ENCODE assay signal across 17 cellular contexts in the genomic region with DNA sequence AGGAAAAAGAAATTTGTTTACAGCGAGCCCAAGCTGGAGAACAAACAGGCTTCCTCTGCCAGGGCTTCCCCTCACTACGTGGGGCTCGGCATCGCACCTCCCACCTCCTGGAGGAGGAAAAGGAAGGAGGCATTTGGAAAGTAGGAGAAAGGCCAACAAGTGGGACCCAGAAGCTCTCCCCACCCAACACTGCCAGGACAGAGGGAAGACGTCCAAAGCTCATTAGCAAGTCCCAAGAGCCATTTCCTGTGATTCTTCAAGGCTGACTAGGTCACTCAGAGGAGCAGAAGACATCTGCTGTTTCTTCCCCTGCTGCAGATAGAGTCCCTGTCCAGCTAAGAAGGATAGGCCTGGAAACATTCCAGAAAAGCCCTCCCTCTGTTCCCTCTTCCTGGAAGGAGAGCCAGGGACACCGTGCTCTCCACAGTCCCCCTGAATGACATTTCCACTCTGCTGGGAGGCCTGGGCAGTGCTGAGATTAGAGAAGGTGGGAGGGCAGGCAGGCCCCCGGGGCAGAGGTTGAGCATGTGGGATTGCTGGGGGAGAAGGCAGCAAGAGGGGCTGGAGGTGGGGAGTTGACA. TPM values are rescaled to one million over a fixed set of nuclear protein-coding genes. Genes with fewer than 3 reads are reported as not detected.
DNase-seq lines count a peak whose midpoint lies in the region; ATAC-seq and TF ChIP-seq lines count a peak whose summit lies in the region.
"Had no signal": no experiment of that assay in that cellular context is flagged by ENCODE, and none has a peak within 500 bp of the region (broad histone marks: within the 10 kb centered on the region; RNA-seq: fewer than 3 reads in every experiment).

No MANE protein-coding gene starts in this region.

- peaks cover 29% of the 10 kb centered on the region for H3K4me1 Mint-ChIP-seq in type B pancreatic cell (ENCODE audit: unreplicated experiment)

- no peaks in the 10 kb centered on the region for H3K9me3 ChIP-seq in BLaER1 treated with 17β-estradiol and CSF1 and Interleukin-3, amounts not matched to agents 10 nM and 100 nM (replicated peaks in 1 of 11)
- H3K9me3 ChIP-seq in gastrocnemius medialis (no peaks in the 10 kb centered on the region), GM23248 (ENCODE audit: low read depth) (no peaks in the 10 kb centered on the region)
- H3K9me3 ChIP-seq: ascending aorta had no signal

- no peak overlapping the region for H3K18ac ChIP-seq in mesendoderm (ENCODE audit: low read length)

- H3F3A ChIP-seq in GM23248 (ENCODE audit: insufficient read depth) = no peaks in the 10 kb centered on the region

- TF ChIP-seq CTCF in fibroblast of pulmonary artery (IDR thresholded peaks at IDR 0.05; ENCODE audit: low read length, missing control alignments) (no peak), gastrocnemius medialis (IDR thresholded peaks at IDR 0.05 in 4 of 5, conservative IDR thresholded peaks at IDR 0.05 in 1 of 5) (no peak), type B pancreatic cell (conservative IDR thresholded peaks at IDR 0.05) (no peak)

- H4K20me1 ChIP-seq in BLaER1 treated with 17β-estradiol and CSF1 and Interleukin-3, amounts not matched to agents 10 nM and 100 nM = no peaks in the 10 kb centered on the region
- H4K20me1 ChIP-seq in GM23248 (ENCODE audit: insufficient read depth) = no peaks in the 10 kb centered on the region

- intact Hi-C loops in gastrocnemius medialis (cut with DNase I; ENCODE audit: low total_unique reads) = loop anchor here (10.0 kb wide), 1 partner anchor 79 kb away; no protein-coding TSS in a partner anchor

- no peaks in the 10 kb centered on the region for H3K36me3 ChIP-seq in BLaER1 treated with 17β-estradiol and CSF1 and Interleukin-3, amounts not matched to agents 10 nM and 100 nM
- H3K36me3 ChIP-seq in mesendoderm (ENCODE audit: control insufficient read depth, insufficient read depth, low read length) (no peaks in the 10 kb centered on the region), gastrocnemius medialis (no peaks in the 10 kb centered on the region), GM23248 (ENCODE audit: low read depth) (no peaks in the 10 kb centered on the region)
- H3K36me3 ChIP-seq: ascending aorta had no signal

- H3K9ac ChIP-seq in BLaER1 treated with 17β-estradiol and CSF1 and Interleukin-3, amounts not matched to agents 10 nM and 100 nM = no peak overlapping the region
- H3K9ac ChIP-seq in mesendoderm (ENCODE audit: low read length) = no peak overlapping the region
- H3K9ac ChIP-seq in GM23248 = no peak overlapping the region

- DNase-seq in fibroblast of pulmonary artery (ENCODE audit: low read depth) (peak; percentile 72), mesendoderm (peak; percentile 27), gastrocnemius medialis (peak; percentile 35 to 68), ureter (ENCODE audit: low spot score) (no peak), type B pancreatic cell (ENCODE audit: extremely low spot score, unreplicated experiment) (no peak), Ammon's horn (ENCODE audit: low spot score) (no peak), GM23248 (no peak)
- DNase-seq: erythroblast, hippocampal formation, NCI-H2081 treated with DMSO at 0.1 percent for 48 hours, NCI-H524 treated with DMSO at 0.1 percent for 48 hours, nephron progenitor cell had no signal

- no peak overlapping the region for H3K4ac ChIP-seq in mesendoderm (ENCODE audit: low read depth, low read length)

- no peak overlapping the region for H3K27ac ChIP-seq in BLaER1 treated with 17β-estradiol and CSF1 and Interleukin-3, amounts not matched to agents 10 nM and 100 nM
- H3K27ac ChIP-seq in mesendoderm (ENCODE audit: low read depth, low read length) (no peak overlapping the region), gastrocnemius medialis (peak overlapping the region; percentile 73 to 83 (median 78)), GM23248 (no peak overlapping the region)

- H3K36me3 Mint-ChIP-seq in type B pancreatic cell = no peaks in the 10 kb centered on the region

- H3K27me3 ChIP-seq in BLaER1 treated with 17β-estradiol and CSF1 and Interleukin-3, amounts not matched to agents 10 nM and 100 nM = no peaks in the 10 kb centered on the region
- H3K27me3 ChIP-seq in mesendoderm (ENCODE audit: insufficient read depth, low read length, poor library complexity) (no peaks in the 10 kb centered on the region), gastrocnemius medialis (no peaks in the 10 kb centered on the region), GM23248 (replicated peaks; ENCODE audit: insufficient read depth) (peaks cover 64% of the 10 kb centered on the region)
- H3K27me3 ChIP-seq: ascending aorta had no signal

- no peak overlapping the region for H2BK15ac ChIP-seq in mesendoderm (replicated peaks; ENCODE audit: low read depth)

- no peak overlapping the region for H4K5ac ChIP-seq in mesendoderm (ENCODE audit: low read length)

- H2BK5ac ChIP-seq in mesendoderm (ENCODE audit: low read length) = no peak overlapping the region

- H3K27ac Mint-ChIP-seq in type B pancreatic cell = no peak overlapping the region

- H2AFZ ChIP-seq in GM23248 = no peak overlapping the region

- H3K9me3 Mint-ChIP-seq in type B pancreatic cell = no peaks in the 10 kb centered on the region
- H3K9me3 Mint-ChIP-seq: nephron progenitor cell had no signal

- H3K56ac ChIP-seq in mesendoderm (ENCODE audit: low read length) = no peak overlapping the region

- TF ChIP-seq POLR2A in gastrocnemius medialis (IDR thresholded peaks at IDR 0.05) = no peak

- no peak overlapping the region for H3K23ac ChIP-seq in mesendoderm (ENCODE audit: low read length)

- in situ Hi-C loops in gastrocnemius medialis (cut with MboI; ENCODE audit: low sequenced_read_pairs in 4 of 4) = no loop called here
- in situ Hi-C loops in GM23248 (cut with MboI) = no loop called here

- WGBS in mesendoderm (ENCODE audit: extremely low coverage, insufficient coverage, low lambda C conversion rate) = no CpG with 5 or more reads among the region's 7 CpGs
- WGBS in GM23248 (ENCODE audit: low coverage in 1 of 2, low lambda C conversion rate in 2 of 2, missing lambda C conversion rate in 2 of 2), 2 experiments = 40 to 46% methylated on average over 6 to 7 of the region's 7 CpGs

- H2AK5ac ChIP-seq in mesendoderm (ENCODE audit: low read length) = no peak overlapping the region

- no peak overlapping the region for H3K4me3 Mint-ChIP-seq in type B pancreatic cell
- H3K4me3 Mint-ChIP-seq: nephron progenitor cell had no signal

- no peak overlapping the region for H4K8ac ChIP-seq in mesendoderm (ENCODE audit: low read depth, low read length)

- peak overlapping the region in 8 of 11 experiments; percentile 19 to 52 (median 34); a peak in 14 of 22 replicates for H3K4me2 ChIP-seq in BLaER1 treated with 17β-estradiol and CSF1 and Interleukin-3, amounts not matched to agents 10 nM and 100 nM
- H3K4me2 ChIP-seq in mesendoderm (ENCODE audit: low read length) (no peak overlapping the region), GM23248 (ENCODE audit: unreplicated experiment) (no peak overlapping the region)

- no peaks in the 10 kb centered on the region for H3K9me2 ChIP-seq in GM23248 (ENCODE audit: insufficient read depth)

- H3K4me3 ChIP-seq in BLaER1 treated with 17β-estradiol and CSF1 and Interleukin-3, amounts not matched to agents 10 nM and 100 nM = no peak overlapping the region
- H3K4me3 ChIP-seq in fibroblast of pulmonary artery (replicated peaks; ENCODE audit: low read depth, low read length) (no peak overlapping the region), mesendoderm (ENCODE audit: low read length) (no peak overlapping the region), gastrocnemius medialis (no peak overlapping the region), GM23248 (no peak overlapping the region)
- H3K4me3 ChIP-seq: ascending aorta, K562, skin epidermis had no signal

- no peak overlapping the region for H2BK120ac ChIP-seq in mesendoderm (ENCODE audit: low read depth, low read length)

- peak; percentile 71 to 81 for ATAC-seq in gastrocnemius medialis
- ATAC-seq: activated CD4-positive, CD25-positive, alpha-beta regulatory T cell treated with anti-CD3 and anti-CD28 coated beads, Interleukin-2, amount 50 U/mL, for 24 hours; K562 had no signal

- peaks cover 0 to 23% (median 11%) of the 10 kb centered on the region in 10 experiments; a peak in 13 of 20 replicates for H3K4me1 ChIP-seq in BLaER1 treated with 17β-estradiol and CSF1 and Interleukin-3, amounts not matched to agents 10 nM and 100 nM
- H3K4me1 ChIP-seq in mesendoderm (ENCODE audit: control insufficient read depth, low read depth, low read length) = no peaks in the 10 kb centered on the region
- H3K4me1 ChIP-seq in gastrocnemius medialis = peaks cover 14 to 37% of the 10 kb centered on the region in 2 donors
- H3K4me1 ChIP-seq in GM23248 (ENCODE audit: insufficient read depth) = no peaks in the 10 kb centered on the region
- H3K4me1 ChIP-seq: ascending aorta had no signal

- peaks cover 31% of the 10 kb centered on the region for H3K27me3 Mint-ChIP-seq in type B pancreatic cell

- no peaks in the 10 kb centered on the region for H3K79me2 ChIP-seq in mesendoderm (ENCODE audit: control insufficient read depth, insufficient read depth, low read length)
- H3K79me2 ChIP-seq in GM23248 (ENCODE audit: insufficient read depth) = no peaks in the 10 kb centered on the region

- H3K79me1 ChIP-seq in mesendoderm (ENCODE audit: low read length) = no peaks in the 10 kb centered on the region

RNA-seq across cellular contexts. Expression of a gene that starts 57.0 kb away (rescaled TPM):
- polyA plus RNA-seq in mesendoderm (2013, experiment 1 of 2) = 4.4 TPM
- polyA plus RNA-seq in mesendoderm (2013, experiment 2 of 2) = 4.5 TPM
- total RNA-seq in gastrocnemius medialis = 10 to 100 TPM in 3 of 4 donors, 1 to 10 TPM in 1; 8.7 to 18.8 (median 15.1) TPM
- total RNA-seq in ureter = 35.0 TPM
- 6.2 and 7.6 TPM in 2 replicates for total RNA-seq in type B pancreatic cell (ENCODE audit: low replicate concordance)
- total RNA-seq in GM23248 (2014; rRNA removed; shearing (Covaris generic)) = 0.38 and 1.8 TPM in 2 replicates
- 0.13 and 0.16 TPM in 2 replicates for polyA plus RNA-seq in GM23248 (2016; fragmentation: Nextera tagmentation; extraction: Ambion mirVana)
- polyA plus RNA-seq: K562 had no signal

Comparison
In these comparisons a context has a peak if more than half of its experiments do, and no peak if none do; other contexts are left out.
1. H3K27ac ChIP-seq: peak in gastrocnemius medialis (4 of 4); none in BLaER1 treated with 17β-estradiol and CSF1 and Interleukin-3, amounts not matched to agents 10 nM and 100 nM (0 of 11), mesendoderm (single experiment) and GM23248 (single experiment).
2. H3K4me2 ChIP-seq: peak in BLaER1 treated with 17β-estradiol and CSF1 and Interleukin-3, amounts not matched to agents 10 nM and 100 nM (8 of 11); none in mesendoderm (single experiment) and GM23248 (single experiment).
3. DNase-seq: peak in fibroblast of pulmonary artery (single experiment), mesendoderm (single experiment) and gastrocnemius medialis (2 of 2); none in ureter (single experiment), type B pancreatic cell (single experiment), Ammon's horn (single experiment) and GM23248 (single experiment).